In genomic region chr10:73875139-73875475, GRCh38 we compare ENCODE assay signal across 1 cellular context.
A peak's percentile ranks its signal among the peaks of the same experiment; 100 is the strongest.
TF ChIP-seq lines count a peak whose summit lies in the region.

No MANE protein-coding gene starts in this region.

TF ChIP-seq in HepG2, 621 proteins besides CTCF, POLR2A, EP300 and RAD21:
- TF ChIP-seq PLSCR1 (CRISPR knock-in tag; IDR thresholded peaks at IDR 0.05; ENCODE audit: borderline replicate concordance) (no peak), IKZF5 (CRISPR knock-in tag; IDR thresholded peaks at IDR 0.05) (peak; percentile 6; the same call in 1 of the 2 replicates), ZNF350 (CRISPR knock-in tag; IDR thresholded peaks at IDR 0.05; ENCODE audit: borderline replicate concordance, low read depth) (0 out of 2 replicates have a peak, but pooled peaks have one; percentile 35), SP140L (CRISPR knock-in tag; IDR thresholded peaks at IDR 0.05; ENCODE audit: borderline replicate concordance) (no peak), STAT6 (CRISPR knock-in tag; IDR thresholded peaks at IDR 0.05; ENCODE audit: borderline replicate concordance) (0 out of 2 replicates have a peak, but pooled peaks have one; percentile 39), MIXL1 (CRISPR knock-in tag; IDR thresholded peaks at IDR 0.05) (0 out of 2 replicates have a peak, but pooled peaks have one; percentile 1), ZNF704 (CRISPR knock-in tag; IDR thresholded peaks at IDR 0.05; ENCODE audit: borderline replicate concordance) (0 out of 2 replicates have a peak, but pooled peaks have one; percentile 27), ZGPAT (CRISPR knock-in tag; IDR thresholded peaks at IDR 0.05) (peak; percentile 4; the same call in 1 of the 2 replicates), ZSCAN21 (CRISPR knock-in tag; IDR thresholded peaks at IDR 0.05; ENCODE audit: borderline replicate concordance) (0 out of 2 replicates have a peak, but pooled peaks have one; percentile 4), ZNF878 (CRISPR knock-in tag; IDR thresholded peaks at IDR 0.05) (peak; percentile 19; the same call in 1 of the 2 replicates), ZNF441 (CRISPR knock-in tag; IDR thresholded peaks at IDR 0.05; ENCODE audit: borderline replicate concordance) (peak; percentile 4; the same call in 1 of the 2 replicates), NR3C1 (CRISPR knock-in tag; IDR thresholded peaks at IDR 0.05) (no peak), NFE2L1 (CRISPR knock-in tag; IDR thresholded peaks at IDR 0.05; ENCODE audit: borderline replicate concordance) (no peak), ZNF746 (CRISPR knock-in tag; IDR thresholded peaks at IDR 0.05) (no peak), HDAC6 (IDR thresholded peaks at IDR 0.05; ENCODE audit: low read depth, low read length) (no peak), GATAD2A (CRISPR knock-in tag; IDR thresholded peaks at IDR 0.05) (0 out of 2 replicates have a peak, but pooled peaks have one; percentile 5), MED8 (CRISPR knock-in tag; IDR thresholded peaks at IDR 0.05; ENCODE audit: insufficient replicate concordance) (no peak), ZNF660 (CRISPR knock-in tag; IDR thresholded peaks at IDR 0.05; ENCODE audit: borderline replicate concordance, low read depth) (no peak), FOXM1 (CRISPR knock-in tag; IDR thresholded peaks at IDR 0.05) (no peak), MEIS1 (CRISPR knock-in tag; IDR thresholded peaks at IDR 0.05; ENCODE audit: borderline replicate concordance) (peak; percentile 17; the same call in 1 of the 2 replicates), ZNF883 (CRISPR knock-in tag; IDR thresholded peaks at IDR 0.05; ENCODE audit: not compliant biosample characterization) (peak; percentile 14), HOXD1 (CRISPR knock-in tag; IDR thresholded peaks at IDR 0.05) (no peak)
TF ChIP-seq in HepG2: peak in this region for 12.
